ENCODE assay signal across 13 cellular contexts in the genomic region with DNA sequence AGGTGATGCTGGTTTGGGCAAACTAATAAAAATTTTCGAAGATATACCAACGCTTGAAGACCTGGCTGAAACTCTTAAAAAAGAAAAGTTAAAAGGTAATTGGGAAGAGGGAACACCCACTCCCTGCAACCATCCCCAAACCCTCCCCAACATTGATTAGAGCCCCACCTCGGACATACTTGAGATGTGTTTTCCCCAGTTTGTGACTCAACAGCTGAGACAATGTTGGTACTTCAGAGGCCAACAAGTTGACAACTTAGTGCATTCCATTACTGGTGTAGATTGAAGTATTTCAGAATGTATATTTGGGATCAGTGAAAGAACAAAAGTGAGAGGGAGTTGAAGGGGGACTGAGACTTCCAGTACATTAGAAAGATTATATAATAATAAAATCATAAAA. TPM values are rescaled to one million over a fixed set of nuclear protein-coding genes. Genes with fewer than 3 reads are reported as not detected.
DNase-seq lines count a peak whose midpoint lies in the region; ATAC-seq and TF ChIP-seq lines count a peak whose summit lies in the region.
"Had no signal": no experiment of that assay in that cellular context is flagged by ENCODE, and none has a peak within 500 bp of the region (broad histone marks: within the 10 kb centered on the region; RNA-seq: fewer than 3 reads in every experiment).

No MANE protein-coding gene starts in this region.

- H3K27me3 Mint-ChIP-seq in effector memory CD8-positive, alpha-beta T cell, result no peaks in the 10 kb centered on the region

- no peak for TF ChIP-seq POLR2A in Peyer's patch (IDR thresholded peaks at IDR 0.05)

- no peak for TF ChIP-seq CTCF in Peyer's patch (IDR thresholded peaks at IDR 0.05)

- ATAC-seq in effector memory CD8-positive, alpha-beta T cell (replicated peaks), result no peak
- no peak for ATAC-seq in stimulated activated effector memory CD8-positive, alpha-beta T cell treated with anti-CD3 and anti-CD28 coated beads, Interleukin-12 subunit alpha, Interleukin-12 subunit beta, amount 100 ng/mL, for 72 hours

- no peak overlapping the region for H3K4me3 ChIP-seq in Peyer's patch
- H3K4me3 ChIP-seq: A549, SK-N-MC, tibial artery had no signal

- peaks cover 0 to 18% (median 8%) of the 10 kb centered on the region in 4 donors for H3K4me1 ChIP-seq in Peyer's patch
- H3K4me1 ChIP-seq: A549 had no signal

- H3K36me3 ChIP-seq in Peyer's patch, result peaks cover 0 to 40% (median 0%) of the 10 kb centered on the region in 3 donors

- H3K36me3 Mint-ChIP-seq in effector memory CD8-positive, alpha-beta T cell (ENCODE audit: insufficient read depth), result peaks cover 78% of the 10 kb centered on the region
- peaks cover 100% of the 10 kb centered on the region for H3K36me3 Mint-ChIP-seq in stimulated activated effector memory CD8-positive, alpha-beta T cell treated with anti-CD3 and anti-CD28 coated beads, Interleukin-12 subunit alpha, Interleukin-12 subunit beta, amount 100 ng/mL, for 72 hours

- H3K9me3 ChIP-seq in Peyer's patch, result no peaks in the 10 kb centered on the region
- H3K9me3 ChIP-seq: A549, tibial artery had no signal

- H3K27me3 ChIP-seq in Peyer's patch, result no peaks in the 10 kb centered on the region
- H3K27me3 ChIP-seq: dorsolateral prefrontal cortex, tibial artery had no signal

- peak overlapping the region; percentile 92 to 93 for H3K27ac Mint-ChIP-seq in effector memory CD8-positive, alpha-beta T cell
- H3K27ac Mint-ChIP-seq in stimulated activated effector memory CD8-positive, alpha-beta T cell treated with anti-CD3 and anti-CD28 coated beads, Interleukin-12 subunit alpha, Interleukin-12 subunit beta, amount 100 ng/mL, for 72 hours, result peak overlapping the region; percentile 98

- peak overlapping the region; percentile 2 to 73 (median 44) for H3K27ac ChIP-seq in Peyer's patch
- H3K27ac ChIP-seq: A549, SK-N-MC had no signal

- H3K9me3 Mint-ChIP-seq in effector memory CD8-positive, alpha-beta T cell, result no peaks in the 10 kb centered on the region
- no peaks in the 10 kb centered on the region for H3K9me3 Mint-ChIP-seq in stimulated activated effector memory CD8-positive, alpha-beta T cell treated with anti-CD3 and anti-CD28 coated beads, Interleukin-12 subunit alpha, Interleukin-12 subunit beta, amount 100 ng/mL, for 72 hours

- H3K4me1 Mint-ChIP-seq in effector memory CD8-positive, alpha-beta T cell (ENCODE audit: low read depth in 2 of 2), result peaks cover 50 to 72% of the 10 kb centered on the region in 2 donors
- H3K4me1 Mint-ChIP-seq in stimulated activated effector memory CD8-positive, alpha-beta T cell treated with anti-CD3 and anti-CD28 coated beads, Interleukin-12 subunit alpha, Interleukin-12 subunit beta, amount 100 ng/mL, for 72 hours, result peaks cover 65% of the 10 kb centered on the region

- DNase-seq in activated CD4-positive, alpha-beta T cell treated with anti-CD3 and anti-CD28 coated beads for 48 hours, result peak; percentile 40
- no peak for DNase-seq in activated CD4-positive, alpha-beta T cell treated with anti-CD3 and anti-CD28 coated beads for 1 hour
- DNase-seq in Peyer's patch, result no peak
- no peak for DNase-seq in effector memory CD8-positive, alpha-beta T cell
- no peak for DNase-seq in stimulated activated effector memory CD8-positive, alpha-beta T cell treated with anti-CD3 and anti-CD28 coated beads, Interleukin-12 subunit alpha, Interleukin-12 subunit beta, amount 100 ng/mL, for 72 hours (ENCODE audit: low spot score in 2 of 2)
- DNase-seq in stimulated activated naive CD4-positive, alpha-beta T cell treated with Interleukin-2 at 50 U/mL for 16 hours (lab: John Stamatoyannopoulos, UW), result no peak
- DNase-seq in amniotic stem cell (lab: John Stamatoyannopoulos, UW), result no peak
- DNase-seq in NCI-H2227 treated with DMSO at 0.1 percent for 48 hours (lab: John Stamatoyannopoulos, UW), result no peak

- peak overlapping the region; percentile 79 to 92 for H3K4me3 Mint-ChIP-seq in effector memory CD8-positive, alpha-beta T cell
- H3K4me3 Mint-ChIP-seq in stimulated activated effector memory CD8-positive, alpha-beta T cell treated with anti-CD3 and anti-CD28 coated beads, Interleukin-12 subunit alpha, Interleukin-12 subunit beta, amount 100 ng/mL, for 72 hours, result peak overlapping the region; percentile 73

RNA-seq across cellular contexts. Expression of a gene that starts 5.1 kb away (rescaled TPM):
- 100 to 1,000 TPM in 1 of 4 donors, 10 to 100 TPM in 3; 10.5 to 106 (median 24.9) TPM for total RNA-seq in Peyer's patch
- total RNA-seq: HT-29 had no signal
